ENCODE assay signal across 15 cellular contexts in the genomic region with DNA sequence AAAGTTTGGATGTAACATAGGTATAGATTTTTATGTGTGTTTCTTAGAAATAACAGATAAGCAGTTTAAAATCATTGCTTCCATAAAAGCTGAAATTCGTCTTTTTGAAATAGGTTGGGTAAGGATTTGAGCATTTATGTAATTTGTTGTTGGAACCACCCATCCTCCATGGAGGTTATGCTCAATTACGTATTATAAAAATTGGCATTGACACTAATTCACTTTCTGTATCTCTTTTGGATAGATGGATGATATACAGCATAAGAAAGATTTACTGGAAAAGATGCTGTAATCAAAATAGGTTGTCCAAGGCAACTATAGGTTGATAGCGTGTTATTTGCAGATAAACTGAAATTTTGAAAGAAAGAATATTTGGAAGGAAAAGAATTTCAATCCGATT.
"Had no signal": no experiment of that assay in that cellular context is flagged by ENCODE, and none has a peak within 500 bp of the region (broad histone marks: within the 10 kb centered on the region; RNA-seq: fewer than 3 reads in every experiment).

No MANE protein-coding gene starts in this region.

- H3K27me3 Mint-ChIP-seq: central memory CD8-positive, alpha-beta T cell had no signal

- H3K4me3 Mint-ChIP-seq: activated B cell treated with CpG ODN at 0.5 μM for 24 hours; endodermal cell; nephron; stimulated activated memory B cell treated with anti-CD40 and anti-IgM and Interleukin-4, amounts not matched to agents 10 μg/mL and 1 μg/mL and 100 μg/mL, for 72 hours had no signal

- DNase-seq: activated B cell treated with CpG ODN at 0.5 μM for 24 hours; activated CD4-positive, alpha-beta T cell treated with anti-CD3 and anti-CD28 coated beads for 48 hours; activated effector memory CD4-positive, alpha-beta T cell treated with Interleukin-2 at 50 U/mL for 16 hours; activated T-cell treated with anti-CD3 and anti-CD28 coated beads for 4 hours; colonic mucosa; endodermal cell; foreskin fibroblast; lower lobe of right lung; Right ventricle myocardium superior; sigmoid colon; stimulated activated CD4-positive, alpha-beta T cell treated with anti-CD3 and anti-CD28 coated beads, Interleukin-4, amount 100 ng/mL, for 4 hours; thyroid gland had no signal

- H3K27ac Mint-ChIP-seq: activated B cell treated with CpG ODN at 0.5 μM for 24 hours; endodermal cell; nephron; stimulated activated memory B cell treated with anti-CD40 and anti-IgM and Interleukin-4, amounts not matched to agents 10 μg/mL and 1 μg/mL and 100 μg/mL, for 72 hours had no signal

- H3K9me3 Mint-ChIP-seq: activated B cell treated with CpG ODN at 0.5 μM for 24 hours; central memory CD8-positive, alpha-beta T cell; endodermal cell; nephron; stimulated activated memory B cell treated with anti-CD40 and anti-IgM and Interleukin-4, amounts not matched to agents 10 μg/mL and 1 μg/mL and 100 μg/mL, for 72 hours had no signal

- ATAC-seq: lower lobe of right lung; stimulated activated memory B cell treated with anti-CD40 and anti-IgM and Interleukin-4, amounts not matched to agents 10 μg/mL and 1 μg/mL and 100 μg/mL, for 72 hours had no signal

- H3K36me3 Mint-ChIP-seq: stimulated activated memory B cell treated with anti-CD40 and anti-IgM and Interleukin-4, amounts not matched to agents 10 μg/mL and 1 μg/mL and 100 μg/mL, for 72 hours had no signal

- H3K4me1 Mint-ChIP-seq: activated B cell treated with CpG ODN at 0.5 μM for 24 hours; stimulated activated memory B cell treated with anti-CD40 and anti-IgM and Interleukin-4, amounts not matched to agents 10 μg/mL and 1 μg/mL and 100 μg/mL, for 72 hours had no signal
